In genomic region chr19:10269333-10270179, GRCh38 we compare ENCODE assay signal across 8 cellular contexts. TPM values are rescaled to one million over a fixed set of nuclear protein-coding genes. Genes with fewer than 3 reads are reported as not detected.
A peak's percentile ranks its signal among the peaks of the same experiment; 100 is the strongest.
DNase-seq lines count a peak whose midpoint lies in the region; ATAC-seq and TF ChIP-seq lines count a peak whose summit lies in the region.

No MANE protein-coding gene starts in this region.

- no peaks in the 10 kb centered on the region for H3K36me3 ChIP-seq in right atrium auricular region
- no peaks in the 10 kb centered on the region for H3K36me3 ChIP-seq in psoas muscle (ENCODE audit: insufficient read depth in 1 of 2, low read depth in 1 of 2)
- H3K36me3 ChIP-seq in upper lobe of right lung: peaks cover 7% of the 10 kb centered on the region

- H3K4me3 ChIP-seq in AG04449 (ENCODE audit: low read depth, low read length) (peak overlapping the region; percentile 27), right atrium auricular region (peak overlapping the region; percentile 27 to 54), psoas muscle (peak overlapping the region; percentile 66), upper lobe of right lung (peak overlapping the region; percentile 80)

- H3K27ac ChIP-seq in right atrium auricular region (peak overlapping the region; percentile 73 to 85), psoas muscle (peak overlapping the region; percentile 72), upper lobe of right lung (peak overlapping the region; percentile 95)

- intact Hi-C loops in psoas muscle (cut with DNase I): loop anchor here (1.0 to 5.0 kb wide), 3 partner anchors 63 to 121 kb away; partner anchors contain the start of gene RAVER1 (in 1 of the 2)
- intact Hi-C loops in upper lobe of right lung (cut with DNase I): loop anchor here (2.0 kb wide), 1 partner anchor 119 kb away; no protein-coding TSS in a partner anchor

- H3K9me3 ChIP-seq in right atrium auricular region (no peaks in the 10 kb centered on the region), psoas muscle (no peaks in the 10 kb centered on the region), upper lobe of right lung (no peaks in the 10 kb centered on the region)

- H3K27me3 ChIP-seq in right atrium auricular region (peaks cover 0 to 5% of the 10 kb centered on the region in 2 donors), psoas muscle (ENCODE audit: insufficient read depth in 3 of 3, low read length in 2 of 3) (peaks cover 0 to 22% (median 1%) of the 10 kb centered on the region in 3 donors), upper lobe of right lung (no peaks in the 10 kb centered on the region)

- POLR2A ChIA-PET in AG04449 (lab: Yijun Ruan, JAX): interaction anchor here (0.6 to 3.0 kb wide), 7 partner anchors 20 to 122 kb away, joined by 3 to 12 read pairs (median 6); partner anchors contain the start of genes ICAM5 and RAVER1

- no peak for DNase-seq in AG04449 (ENCODE audit: low read depth, low spot score)
- DNase-seq in MV-4-11 (lab: John Stamatoyannopoulos, UW): peak; percentile 80
- DNase-seq in T-helper 2 cell: peak; percentile 73 to 90 (median 77)
- peak; percentile 59 for DNase-seq in amniotic epithelial cell (ENCODE audit: low read depth)
- peak; percentile 93 for DNase-seq in right atrium auricular region (ENCODE audit: low spot score)
- peak; percentile 86 to 90 for DNase-seq in psoas muscle
- DNase-seq in upper lobe of right lung: peak; percentile 94

- H3K4me1 ChIP-seq in right atrium auricular region (peaks cover 0 to 34% of the 10 kb centered on the region in 2 donors), psoas muscle (peaks cover 16% of the 10 kb centered on the region), upper lobe of right lung (peaks cover 11% of the 10 kb centered on the region)

- WGBS in psoas muscle, 3 donors: 4 to 6% (median 6%) methylated on average over 51 to 59 of the region's 59 CpGs

- CTCF ChIA-PET in AG04449 (lab: Yijun Ruan, JAX): interaction anchor here (0.6 to 19.7 kb wide), 27 partner anchors 9 to 171 kb away, joined by 3 to 1180 read pairs (median 5); partner anchors contain the start of genes CDC37, FDX2, ICAM5 and RAVER1

- TF ChIP-seq CTCF in AG04449 (IDR thresholded peaks at IDR 0.05; ENCODE audit: insufficient read depth, low read length, missing control alignments): peak; percentile 97
- TF ChIP-seq CTCF in right atrium auricular region (IDR thresholded peaks at IDR 0.05): peak; percentile 89 to 98
- TF ChIP-seq CTCF in psoas muscle (IDR thresholded peaks at IDR 0.05): peak; percentile 90
- peak; percentile 95 for TF ChIP-seq CTCF in upper lobe of right lung (IDR thresholded peaks at IDR 0.05)

- ATAC-seq in GM18867 (IDR thresholded peaks at IDR 0.05; ENCODE audit: unreplicated experiment) (peak; percentile 37), psoas muscle (peak; percentile 75 to 89 (median 82)), upper lobe of right lung (peak; percentile 81)

RNA-seq across cellular contexts. Expression of gene ICAM1, which starts 1.4 kb away (rescaled TPM):
- 10 to 100 TPM; 15.2 to 24.4 TPM for total RNA-seq in right atrium auricular region
- 1 to 10 TPM; 3.7 to 8.0 (median 6.9) TPM for total RNA-seq in psoas muscle
- 1 to 10 TPM; 2.7 to 7.5 (median 3.3) TPM for polyA plus RNA-seq in psoas muscle
- 245 TPM for total RNA-seq in upper lobe of right lung

RNA-seq across cellular contexts. Expression of gene ICAM4, which starts 17.2 kb away (rescaled TPM):
- total RNA-seq in right atrium auricular region: under 1 TPM in 1 of 2 donors, not detected in 1; 0.55 TPM
- under 1 TPM in 1 of 4 donors, not detected in 3; 0.47 TPM for total RNA-seq in psoas muscle
- polyA plus RNA-seq in psoas muscle: under 1 TPM in 2 of 3 donors, not detected in 1; 0.04 to 0.18 TPM
- 11.1 TPM for total RNA-seq in upper lobe of right lung

RNA-seq across cellular contexts. Expression of gene MRPL4, which starts 17.5 kb away (rescaled TPM):
- total RNA-seq in right atrium auricular region: 10 to 100 TPM; 75.9 to 86.3 TPM
- 10 to 100 TPM; 54.9 to 94.0 (median 58.9) TPM for total RNA-seq in psoas muscle
- 100 to 1,000 TPM in 1 of 3 donors, 10 to 100 TPM in 2; 78.1 to 191 (median 79.9) TPM for polyA plus RNA-seq in psoas muscle
- 41.5 TPM for total RNA-seq in upper lobe of right lung

RNA-seq across cellular contexts. Expression of gene ICAM5, which starts 20.2 kb away (rescaled TPM):
- total RNA-seq in right atrium auricular region (1 to 10 TPM in 1 of 2 donors, under 1 TPM in 1; 0.22 to 1.7 TPM), psoas muscle (under 1 TPM in 2 of 4 donors, not detected in 2; 0.13 to 0.22 TPM), upper lobe of right lung (18.3 TPM)
- polyA plus RNA-seq in psoas muscle: under 1 TPM in 2 of 3 donors, not detected in 1; 0.04 TPM

RNA-seq across cellular contexts. Expression of gene S1PR2, which starts 38.4 kb away (rescaled TPM):
- total RNA-seq in right atrium auricular region (10 to 100 TPM in 1 of 2 donors, 1 to 10 TPM in 1; 4.3 to 14.7 TPM), psoas muscle (1 to 10 TPM; 1.1 to 2.0 (median 1.6) TPM), upper lobe of right lung (21.7 TPM)
- under 1 TPM; 0.17 to 0.59 (median 0.36) TPM for polyA plus RNA-seq in psoas muscle

Comparison
In these comparisons a context has a peak if more than half of its experiments do, and no peak if none do; other contexts are left out.
1. H3K4me3 ChIP-seq: peak in every context shown above with its lines; median percentile 80 in upper lobe of right lung; 66 in psoas muscle; 40 in right atrium auricular region; 27 in AG04449.